Comparison of ENCODE assay signal across 1 cellular context in genomic region chr10:13099144-13099665, GRCh38.
TF ChIP-seq lines count a peak whose summit lies in the region.

No MANE protein-coding gene starts in this region.

TF ChIP-seq in HepG2, 621 proteins besides CTCF, POLR2A, EP300 and RAD21 (continued from another document):
- TF ChIP-seq ZNF512 (CRISPR knock-in tag; IDR thresholded peaks at IDR 0.05), result peak; percentile 97
- no peak for TF ChIP-seq ELF4 (CRISPR knock-in tag; IDR thresholded peaks at IDR 0.05; ENCODE audit: borderline replicate concordance)
- no peak for TF ChIP-seq BCL6 (CRISPR knock-in tag; IDR thresholded peaks at IDR 0.05)
- TF ChIP-seq ZNF331 (CRISPR knock-in tag; IDR thresholded peaks at IDR 0.05), result no peak
- TF ChIP-seq ZNF224 (CRISPR knock-in tag; IDR thresholded peaks at IDR 0.05), result no peak
- no peak for TF ChIP-seq XRCC5 (optimal IDR thresholded peaks at IDR 0.05; ENCODE audit: low read length)
- no peak for TF ChIP-seq ZNF329 (CRISPR knock-in tag; IDR thresholded peaks at IDR 0.05; ENCODE audit: low read depth)
- TF ChIP-seq POLR2AphosphoS5 (IDR thresholded peaks at IDR 0.05; ENCODE audit: low read depth, low read length), result no peak
- TF ChIP-seq CHD2 (IDR thresholded peaks at IDR 0.05; ENCODE audit: low read depth, low read length), result no peak
- no peak for TF ChIP-seq ZNF720 (CRISPR knock-in tag; IDR thresholded peaks at IDR 0.05)
- TF ChIP-seq HNRNPLL (IDR thresholded peaks at IDR 0.05; ENCODE audit: low read depth, low read length, poor library complexity, severe bottlenecking), result peak; percentile 0
- TF ChIP-seq HES4 (CRISPR knock-in tag; IDR thresholded peaks at IDR 0.05; ENCODE audit: borderline replicate concordance), result no peak
- no peak for TF ChIP-seq POLR2G (IDR thresholded peaks at IDR 0.05; ENCODE audit: low read depth, low read length)
- no peak for TF ChIP-seq KLF16 (CRISPR knock-in tag; IDR thresholded peaks at IDR 0.05)
